10 cellular contexts compared by ENCODE assay signal in the genomic region with DNA sequence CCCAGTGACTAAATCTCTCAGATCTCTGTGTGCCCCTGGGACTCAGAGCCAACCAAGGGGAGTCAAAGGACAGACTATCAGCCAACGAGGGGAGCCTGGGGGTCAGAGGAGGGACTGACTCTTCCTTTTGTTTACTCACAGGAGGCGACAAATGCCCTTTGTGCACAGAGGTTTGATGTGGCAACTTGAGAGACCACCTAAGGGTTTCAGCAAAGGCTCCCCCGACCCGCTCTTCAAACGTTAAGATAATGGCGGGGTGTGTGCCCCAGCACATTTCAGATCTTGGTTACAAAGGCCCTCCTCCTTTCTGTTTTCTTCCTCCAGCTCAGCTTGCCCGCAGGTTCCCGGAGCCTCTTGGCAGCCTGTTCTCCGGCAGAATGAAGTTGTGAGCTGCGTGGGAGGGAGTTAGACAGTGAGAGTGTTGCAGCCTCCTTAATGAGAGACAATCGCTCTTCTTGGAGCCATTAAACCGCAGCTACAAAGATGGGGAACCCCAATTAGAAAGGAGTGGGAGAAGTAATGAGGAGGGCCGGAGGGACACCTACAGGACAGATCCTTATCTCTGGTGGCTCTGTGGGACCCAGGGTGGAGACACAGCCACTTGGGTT.
A peak's percentile ranks its signal among the peaks of the same experiment; 100 is the strongest.
DNase-seq lines count a peak whose midpoint lies in the region; ATAC-seq and TF ChIP-seq lines count a peak whose summit lies in the region.
"Had no signal": no experiment of that assay in that cellular context is flagged by ENCODE, and none has a peak within 500 bp of the region (broad histone marks: within the 10 kb centered on the region; RNA-seq: fewer than 3 reads in every experiment).

No MANE protein-coding gene starts in this region.

- H3K36me3 Mint-ChIP-seq in MCF 10A (ENCODE audit: insufficient read depth, unreplicated experiment) (no peaks in the 10 kb centered on the region), neural crest cell (ENCODE audit: low read depth) (no peaks in the 10 kb centered on the region)
- H3K36me3 Mint-ChIP-seq: activated naive CD4-positive, alpha-beta T cell treated with anti-CD3 and anti-CD28 coated beads, Interleukin-2, amount 50 U/mL, for 24 hours had no signal

- POLR2A ChIA-PET in MCF 10A (lab: Yijun Ruan, JAX): no interaction called here

- no peak overlapping the region for H3K27ac Mint-ChIP-seq in MCF 10A (ENCODE audit: low read depth, unreplicated experiment)
- H3K27ac Mint-ChIP-seq in neural crest cell (ENCODE audit: unreplicated experiment): peak overlapping the region; percentile 83
- H3K27ac Mint-ChIP-seq: activated naive CD4-positive, alpha-beta T cell treated with anti-CD3 and anti-CD28 coated beads, Interleukin-2, amount 50 U/mL, for 24 hours had no signal

- peak in 1 of 2 donors; percentile 76 for DNase-seq in breast epithelium (ENCODE audit: low spot score in 2 of 2)
- DNase-seq in MCF 10A (ENCODE audit: unreplicated experiment): no peak
- no peak for DNase-seq in foreskin keratinocyte
- DNase-seq in neural crest cell (ENCODE audit: low read depth, low spot score): peak; percentile 41
- no peak for DNase-seq in vagina (ENCODE audit: extremely low spot score in 2 of 2)
- no peak for DNase-seq in MV-4-11 (lab: John Stamatoyannopoulos, UW)
- no peak for DNase-seq in stimulated activated CD8-positive, alpha-beta memory T cell treated with anti-CD3 and anti-CD28 coated beads, Interleukin-4, amount 100 ng/mL, for 48 hours

- CTCF ChIA-PET in MCF 10A (lab: Yijun Ruan, JAX): interaction anchor here (0.6 to 2.6 kb wide), 5 partner anchors 10 to 289 kb away, joined by 3 to 10 read pairs (median 5); no protein-coding TSS in a partner anchor

- ATAC-seq in foreskin keratinocyte (no peak), HG03469 (IDR thresholded peaks at IDR 0.05; ENCODE audit: unreplicated experiment) (no peak)
- ATAC-seq: GM12878 had no signal

- peaks cover 12% of the 10 kb centered on the region for H3K27me3 Mint-ChIP-seq in MCF 10A (ENCODE audit: insufficient read depth, unreplicated experiment)
- H3K27me3 Mint-ChIP-seq in neural crest cell (ENCODE audit: low read depth): peaks cover 3% of the 10 kb centered on the region
- H3K27me3 Mint-ChIP-seq: activated naive CD4-positive, alpha-beta T cell treated with anti-CD3 and anti-CD28 coated beads, Interleukin-2, amount 50 U/mL, for 24 hours had no signal

- peak overlapping the region; percentile 85 to 96 for H3K27ac ChIP-seq in breast epithelium
- H3K27ac ChIP-seq in foreskin keratinocyte: no peak overlapping the region
- peak overlapping the region; percentile 70 for H3K27ac ChIP-seq in vagina

- no peak for TF ChIP-seq CTCF in breast epithelium (IDR thresholded peaks at IDR 0.05)
- TF ChIP-seq CTCF in MCF 10A (IDR thresholded peaks at IDR 0.05; ENCODE audit: unreplicated experiment): no peak
- TF ChIP-seq CTCF in foreskin keratinocyte (conservative IDR thresholded peaks at IDR 0.05): peak; percentile 3
- TF ChIP-seq CTCF in neural crest cell (conservative IDR thresholded peaks at IDR 0.05): no peak
- TF ChIP-seq CTCF in vagina (IDR thresholded peaks at IDR 0.05): no peak

- H3K36me3 ChIP-seq in breast epithelium (no peaks in the 10 kb centered on the region), vagina (no peaks in the 10 kb centered on the region)

- intact Hi-C loops in breast epithelium (cut with DNase I; ENCODE audit: low total_unique reads) (no loop called here), MCF 10A (cut with micrococcal nuclease) (no loop called here), vagina (cut with DNase I) (no loop called here)

- H3K9me3 ChIP-seq in breast epithelium (no peaks in the 10 kb centered on the region), vagina (no peaks in the 10 kb centered on the region)

- H3K4me1 ChIP-seq in breast epithelium: peaks cover 0 to 18% of the 10 kb centered on the region in 2 donors
- H3K4me1 ChIP-seq in foreskin keratinocyte: no peaks in the 10 kb centered on the region
- peaks cover 17% of the 10 kb centered on the region for H3K4me1 ChIP-seq in vagina

- H3K4me1 Mint-ChIP-seq in MCF 10A (ENCODE audit: insufficient read depth, unreplicated experiment) (no peaks in the 10 kb centered on the region), neural crest cell (peaks cover 66% of the 10 kb centered on the region)
- H3K4me1 Mint-ChIP-seq: activated naive CD4-positive, alpha-beta T cell treated with anti-CD3 and anti-CD28 coated beads, Interleukin-2, amount 50 U/mL, for 24 hours had no signal

- H3K9me3 Mint-ChIP-seq in MCF 10A (ENCODE audit: unreplicated experiment) (no peaks in the 10 kb centered on the region), neural crest cell (no peaks in the 10 kb centered on the region)
- H3K9me3 Mint-ChIP-seq: activated naive CD4-positive, alpha-beta T cell treated with anti-CD3 and anti-CD28 coated beads, Interleukin-2, amount 50 U/mL, for 24 hours had no signal

- H3K4me3 Mint-ChIP-seq in MCF 10A (ENCODE audit: unreplicated experiment) (no peak overlapping the region), neural crest cell (peak overlapping the region; percentile 62)
- H3K4me3 Mint-ChIP-seq: activated naive CD4-positive, alpha-beta T cell treated with anti-CD3 and anti-CD28 coated beads, Interleukin-2, amount 50 U/mL, for 24 hours had no signal

- no peak for TF ChIP-seq POLR2A in breast epithelium (IDR thresholded peaks at IDR 0.05)
- TF ChIP-seq POLR2A in vagina (IDR thresholded peaks at IDR 0.05): no peak

- H3K4me3 ChIP-seq in breast epithelium (peak overlapping the region in 1 of 3 donors; percentile 43), vagina (peak overlapping the region in 1 of 2 donors; percentile 2)
- H3K4me3 ChIP-seq: GM12878 had no signal

- no TSS peak for BruUV-seq in MCF 10A (replicated peaks; lab: Mats Ljungman, UMichigan)

- H3K27me3 ChIP-seq in breast epithelium (no peaks in the 10 kb centered on the region), foreskin keratinocyte (peaks cover 22% of the 10 kb centered on the region), vagina (no peaks in the 10 kb centered on the region)
